Comparison of ENCODE assay signal across 1 cellular context in the genomic region with DNA sequence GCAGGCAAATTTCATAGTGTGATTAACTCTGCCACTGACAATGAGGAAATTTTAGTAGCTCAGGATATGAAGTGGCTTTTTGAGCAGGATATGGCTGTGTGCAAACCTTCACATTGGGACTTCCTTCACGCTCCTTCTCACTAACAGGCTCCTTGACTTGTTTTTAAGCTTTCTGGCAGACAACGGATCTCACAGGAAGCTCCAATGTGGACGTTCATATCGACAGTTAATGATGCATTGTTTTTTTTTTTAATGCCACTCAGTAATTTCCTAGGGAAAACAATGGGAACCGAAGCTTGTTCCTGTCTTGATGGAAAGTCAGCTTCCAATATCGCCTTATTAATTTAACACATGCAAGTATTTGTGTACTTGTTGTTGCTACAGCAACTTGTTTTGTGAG.
TF ChIP-seq lines count a peak whose summit lies in the region.

No MANE protein-coding gene starts in this region.

TF ChIP-seq in IMR-90, 13 proteins besides CTCF, POLR2A, EP300 and RAD21:
- TF ChIP-seq MXI1 (IDR thresholded peaks at IDR 0.05; ENCODE audit: borderline replicate concordance, low read depth, low read length): no peak
- TF ChIP-seq, protein P1, sequence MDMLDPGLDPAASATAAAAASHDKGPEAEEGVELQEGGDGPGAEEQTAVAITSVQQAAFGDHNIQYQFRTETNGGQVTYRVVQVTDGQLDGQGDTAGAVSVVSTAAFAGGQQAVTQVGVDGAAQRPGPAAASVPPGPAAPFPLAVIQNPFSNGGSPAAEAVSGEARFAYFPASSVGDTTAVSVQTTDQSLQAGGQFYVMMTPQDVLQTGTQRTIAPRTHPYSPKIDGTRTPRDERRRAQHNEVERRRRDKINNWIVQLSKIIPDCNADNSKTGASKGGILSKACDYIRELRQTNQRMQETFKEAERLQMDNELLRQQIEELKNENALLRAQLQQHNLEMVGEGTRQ (IDR thresholded peaks at IDR 0.05; ENCODE audit: low read depth, low read length): no peak
TF ChIP-seq in IMR-90: peak in this region for 0.
